Comparison of ENCODE assay signal across 18 cellular contexts in genomic region chr4:159598602-159599001, GRCh38.
DNase-seq lines count a peak whose midpoint lies in the region; FAIRE-seq and TF ChIP-seq lines count a peak whose summit lies in the region.
"Had no signal": no experiment of that assay in that cellular context is flagged by ENCODE, and none has a peak within 500 bp of the region (broad histone marks: within the 10 kb centered on the region; RNA-seq: fewer than 3 reads in every experiment).

No MANE protein-coding gene starts in this region.

- WGBS in tibial nerve, 2 donors, result 83 to 86% methylated on average over 2 of the region's 2 CpGs

- DNase-seq in DMS 273 (lab: John Stamatoyannopoulos, UW; ENCODE audit: unreplicated experiment) (peak; percentile 19), DMS 273 treated with DMSO at 0.1 percent for 48 hours (lab: John Stamatoyannopoulos, UW) (no peak), cerebellar cortex (ENCODE audit: low spot score) (peak; percentile 7), tibial nerve (ENCODE audit: low spot score in 2 of 2) (no peak), germinal center (ENCODE audit: low spot score) (no peak), kidney (no peak), NCI-H510A (lab: John Stamatoyannopoulos, UW) (no peak)
- DNase-seq: CD8-positive, alpha-beta T cell; COR-L47; DMS79; GOT3 had no signal

- no peaks in the 10 kb centered on the region for H3K36me3 Mint-ChIP-seq in nephron (ENCODE audit: low read depth)
- H3K36me3 Mint-ChIP-seq: CD14-positive monocyte; CD8-positive, alpha-beta T cell had no signal

- H3K4me3 ChIP-seq in tibial nerve (no peak overlapping the region), kidney (ENCODE audit: low read length in 2 of 2) (peak overlapping the region in 1 of 2 donors; percentile 33)
- H3K4me3 ChIP-seq: GM12878, HAP-1 had no signal

- H3K27ac ChIP-seq in tibial nerve (peak overlapping the region in 1 of 4 donors; percentile 67), kidney (ENCODE audit: low read depth in 2 of 2, low read length in 2 of 2) (no peak overlapping the region)
- H3K27ac ChIP-seq: 22Rv1 had no signal

- TF ChIP-seq CTCF in nephron (IDR thresholded peaks at IDR 0.05; ENCODE audit: unreplicated experiment in 3 of 3), result no peak
- TF ChIP-seq CTCF in tibial nerve (IDR thresholded peaks at IDR 0.05), result no peak
- TF ChIP-seq CTCF in kidney (IDR thresholded peaks at IDR 0.05; ENCODE audit: borderline replicate concordance, extremely low read depth, insufficient read depth), result no peak

- intact Hi-C loops in kidney (cut with DNase I), result no loop called here

- no peak for TF ChIP-seq POLR2A in tibial nerve (IDR thresholded peaks at IDR 0.05)

- no peak overlapping the region for H3K9ac ChIP-seq in kidney (ENCODE audit: low read length in 2 of 2)

- H3K36me3 ChIP-seq in tibial nerve (no peaks in the 10 kb centered on the region), kidney (ENCODE audit: control insufficient read depth in 1 of 2, insufficient read depth in 2 of 2, low read length in 2 of 2) (no peaks in the 10 kb centered on the region)
- H3K36me3 ChIP-seq: HAP-1 had no signal

- FAIRE-seq in kidney (lab: Jason Lieb, UNC), result no peak
- FAIRE-seq: GM12878, GM18507, HepG2 had no signal

- peaks cover 9% of the 10 kb centered on the region for H3K4me1 Mint-ChIP-seq in nephron
- H3K4me1 Mint-ChIP-seq: CD14-positive monocyte had no signal

- H3K4me1 ChIP-seq in tibial nerve, result peaks cover 0 to 3% (median 0%) of the 10 kb centered on the region in 4 donors
- H3K4me1 ChIP-seq in kidney (ENCODE audit: control insufficient read depth in 1 of 2, insufficient read depth in 1 of 2, low read depth in 1 of 2, low read length in 2 of 2), result no peaks in the 10 kb centered on the region
- H3K4me1 ChIP-seq: HAP-1 had no signal

- H3K9me3 ChIP-seq in tibial nerve (no peaks in the 10 kb centered on the region), kidney (ENCODE audit: control insufficient read depth in 1 of 2, low read length in 2 of 2) (no peaks in the 10 kb centered on the region)
- H3K9me3 ChIP-seq: HAP-1 had no signal

- peak; percentile 28 to 47 for TF ChIP-seq EP300 in tibial nerve (IDR thresholded peaks at IDR 0.05)

- peak overlapping the region; percentile 12 to 97 (median 89) for H3K27ac Mint-ChIP-seq in nephron
- H3K27ac Mint-ChIP-seq: CD14-positive monocyte; CD8-positive, alpha-beta T cell had no signal

- H3K27me3 ChIP-seq in tibial nerve, result no peaks in the 10 kb centered on the region

- H3K27me3 Mint-ChIP-seq in nephron (ENCODE audit: low read depth), result no peaks in the 10 kb centered on the region

- H3K9me3 Mint-ChIP-seq in nephron, result no peaks in the 10 kb centered on the region
- H3K9me3 Mint-ChIP-seq: CD14-positive monocyte; CD8-positive, alpha-beta T cell had no signal

- H3K4me3 Mint-ChIP-seq in nephron, result peak overlapping the region; percentile 51 to 84 (median 83)
- H3K4me3 Mint-ChIP-seq: CD14-positive monocyte; CD8-positive, alpha-beta T cell had no signal

Comparison
In these comparisons a context has a peak if more than half of its experiments do, and no peak if none do; other contexts are left out.
1. DNase-seq: peak in DMS 273 (single experiment) and cerebellar cortex (single experiment); none in DMS 273 treated with DMSO at 0.1 percent for 48 hours (single experiment), tibial nerve (0 of 2), germinal center (single experiment), kidney (single experiment) and NCI-H510A (single experiment).